ENCODE assay signal across 19 cellular contexts in genomic region chr20:59723607-59724456, GRCh38.
DNase-seq lines count a peak whose midpoint lies in the region; ATAC-seq and TF ChIP-seq lines count a peak whose summit lies in the region.
"Had no signal": no experiment of that assay in that cellular context is flagged by ENCODE, and none has a peak within 500 bp of the region (broad histone marks: within the 10 kb centered on the region; RNA-seq: fewer than 3 reads in every experiment).

No MANE protein-coding gene starts in this region.

- ATAC-seq in HG02981 (IDR thresholded peaks at IDR 0.05; ENCODE audit: unreplicated experiment) (no peak), HG02642 (IDR thresholded peaks at IDR 0.05; ENCODE audit: poor library complexity, unreplicated experiment) (no peak)
- ATAC-seq: body of pancreas; stimulated activated naive CD8-positive, alpha-beta T cell treated with anti-CD3 and anti-CD28 coated beads, Interleukin-15, Interleukin-2, amounts not matched to agents 100 U/mL and 50 U/mL, for 24 hours had no signal

- H3K4me1 ChIP-seq in prostate gland (replicated peaks): no peaks in the 10 kb centered on the region
- H3K4me1 ChIP-seq: body of pancreas, left ventricle myocardium inferior, Peyer's patch, vagina had no signal

- 89% methylated on average over 19 of the region's 19 CpGs for WGBS in prostate gland

- intact Hi-C loops in CD14-positive monocyte (cut with micrococcal nuclease) (loop anchor here in 1 of 2 donors (10.0 kb wide), 1 partner anchor 391 kb away; no protein-coding TSS in a partner anchor), prostate gland (cut with DNase I) (no loop called here)

- H3K4me1 Mint-ChIP-seq in CD14-positive monocyte: peaks cover 67% of the 10 kb centered on the region
- H3K4me1 Mint-ChIP-seq: CD4-positive, alpha-beta memory T cell had no signal

- H3K4me3 ChIP-seq in HL-60 (replicated peaks; ENCODE audit: insufficient read depth, low read length): 0 out of 2 replicates have a peak overlapping the region, but pooled peaks have one; percentile 13
- no peak overlapping the region for H3K4me3 ChIP-seq in prostate gland
- H3K4me3 ChIP-seq: body of pancreas, dorsolateral prefrontal cortex, left ventricle myocardium inferior, Peyer's patch, vagina had no signal

- H3K27ac Mint-ChIP-seq in CD14-positive monocyte: peak overlapping the region in 6 of 7 donors; percentile 84 to 95 (median 92)
- H3K27ac Mint-ChIP-seq: activated naive CD4-positive, alpha-beta T cell treated with anti-CD3 and anti-CD28 coated beads for 36 hours; CD4-positive, alpha-beta memory T cell had no signal

- H3K27ac ChIP-seq in HL-60 (replicated peaks) (peak overlapping the region; percentile 28), prostate gland (no peak overlapping the region)
- H3K27ac ChIP-seq: body of pancreas, left ventricle myocardium inferior, Peyer's patch, vagina had no signal

- DNase-seq in CD14-positive monocyte (ENCODE audit: low spot score) (peak; percentile 64), HL-60 (ENCODE audit: low read depth in 1 of 2, low spot score in 1 of 2) (peak in 1 of 2 experiments; percentile 28), RKO (ENCODE audit: low spot score) (peak; percentile 50), mesenteric fat pad (ENCODE audit: low spot score) (peak; percentile 64), prostate gland (ENCODE audit: low spot score) (no peak)
- DNase-seq: activated CD4-positive, CD25-positive, alpha-beta regulatory T cell; activated naive CD4-positive, alpha-beta T cell treated with anti-CD3 and anti-CD28 coated beads for 36 hours; CD4-positive, alpha-beta memory T cell; left ventricle myocardium inferior; NCI-H226; Peyer's patch; stimulated activated CD4-positive, alpha-beta T cell treated with anti-CD3 and anti-CD28 coated beads, Interleukin-12 subunit alpha, Interleukin-12 subunit beta, amount 100 ng/mL, for 4 hours; stimulated activated naive CD8-positive, alpha-beta T cell treated with anti-CD3 and anti-CD28 coated beads, Interleukin-15, Interleukin-2, amounts not matched to agents 100 U/mL and 50 U/mL, for 24 hours; T-helper 1 cell had no signal

- no peaks in the 10 kb centered on the region for H3K36me3 ChIP-seq in prostate gland
- H3K36me3 ChIP-seq: left ventricle myocardium inferior, Peyer's patch, vagina had no signal

- H3K4me3 Mint-ChIP-seq in CD14-positive monocyte: peak overlapping the region; percentile 44 to 83
- H3K4me3 Mint-ChIP-seq: activated naive CD4-positive, alpha-beta T cell treated with anti-CD3 and anti-CD28 coated beads for 36 hours; CD4-positive, alpha-beta memory T cell had no signal

- H3K27me3 ChIP-seq in HL-60 (ENCODE audit: insufficient read depth, poor library complexity, severe bottlenecking): peaks cover 4% of the 10 kb centered on the region
- H3K27me3 ChIP-seq in prostate gland (replicated peaks; ENCODE audit: insufficient read depth): no peaks in the 10 kb centered on the region
- H3K27me3 ChIP-seq: body of pancreas, dorsolateral prefrontal cortex, Peyer's patch, vagina had no signal

- peaks cover 84 to 92% (median 87%) of the 10 kb centered on the region in 3 donors for H3K27me3 Mint-ChIP-seq in CD14-positive monocyte (ENCODE audit: low read depth in 3 of 3)

- H3K9me3 Mint-ChIP-seq in CD14-positive monocyte: peaks cover 0 to 26% (median 10%) of the 10 kb centered on the region in 7 donors
- H3K9me3 Mint-ChIP-seq: activated naive CD4-positive, alpha-beta T cell treated with anti-CD3 and anti-CD28 coated beads for 36 hours had no signal

- peaks cover 23 to 31% of the 10 kb centered on the region in 2 donors for H3K36me3 Mint-ChIP-seq in CD14-positive monocyte
- H3K36me3 Mint-ChIP-seq: CD4-positive, alpha-beta memory T cell had no signal

- TF ChIP-seq POLR2A in prostate gland (IDR thresholded peaks at IDR 0.05): no peak

- H3K9me3 ChIP-seq in prostate gland: no peaks in the 10 kb centered on the region
- H3K9me3 ChIP-seq: body of pancreas, left ventricle myocardium inferior, Peyer's patch, vagina had no signal

- TF ChIP-seq CTCF in CD14-positive monocyte (IDR thresholded peaks at IDR 0.05) (no peak), HL-60 (IDR thresholded peaks at IDR 0.05; ENCODE audit: insufficient read depth, low read length) (no peak), prostate gland (IDR thresholded peaks at IDR 0.05) (no peak)
